Comparison of ENCODE assay signal across 1 cellular context in the genomic region with DNA sequence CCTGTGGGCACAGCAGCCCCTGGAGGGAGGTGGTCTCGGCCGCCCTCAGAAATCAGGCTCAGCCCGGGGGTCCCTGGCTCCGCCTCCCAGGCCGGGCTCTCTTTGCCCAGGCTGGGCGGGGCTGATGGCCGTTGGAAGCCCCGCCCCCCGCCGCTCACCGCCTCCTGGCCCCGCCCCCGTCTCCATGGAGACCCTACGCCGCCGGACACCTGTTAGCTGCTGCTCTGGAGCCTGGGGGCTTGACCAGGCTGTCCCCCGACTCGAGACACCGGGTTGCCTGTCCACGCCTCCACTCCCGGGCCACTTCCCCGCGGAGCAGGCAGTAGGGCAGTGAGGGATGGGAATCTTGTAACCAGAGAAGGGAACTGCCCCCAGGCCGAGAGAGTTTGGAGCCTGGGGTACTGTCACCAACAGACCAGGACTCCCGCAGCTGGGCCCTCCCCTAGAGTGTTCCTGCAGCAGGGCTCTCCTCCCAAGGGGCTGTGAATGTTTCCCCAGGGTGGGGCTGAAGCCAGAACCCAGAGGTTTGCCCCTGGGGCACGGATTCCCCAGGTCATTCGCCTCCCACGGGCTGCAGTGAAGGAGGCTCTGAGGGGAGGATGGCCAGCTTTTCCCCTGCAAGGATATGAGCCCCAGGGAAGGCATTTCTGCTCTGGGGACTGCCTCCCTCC.
TF ChIP-seq lines count a peak whose summit lies in the region.

No MANE protein-coding gene starts in this region.

TF ChIP-seq in GM23338, 12 proteins besides CTCF, POLR2A, EP300 and RAD21 (continued from another document):
- TF ChIP-seq ZNF462 (CRISPR knock-in tag; IDR thresholded peaks at IDR 0.05) (no peak), NANOG (IDR thresholded peaks at IDR 0.05; ENCODE audit: borderline replicate concordance) (no peak), ZNF114 (CRISPR knock-in tag; IDR thresholded peaks at IDR 0.05) (no peak), STAT1 (IDR thresholded peaks at IDR 0.05; ENCODE audit: unreplicated experiment) (no peak), POLR2AphosphoS5 (IDR thresholded peaks at IDR 0.05; ENCODE audit: low read depth) (no peak), JUNB (IDR thresholded peaks at IDR 0.05; ENCODE audit: unreplicated experiment) (no peak), EZH2 (IDR thresholded peaks at IDR 0.05; ENCODE audit: low read depth, unreplicated experiment) (no peak), CREB1 (CRISPR knock-in tag; IDR thresholded peaks at IDR 0.05; ENCODE audit: low read depth) (no peak), EZH2phosphoT487 (IDR thresholded peaks at IDR 0.05; ENCODE audit: unreplicated experiment) (no peak)
TF ChIP-seq in GM23338: peak in this region for 0.
